ENCODE assay signal across 1 cellular context in the genomic region with DNA sequence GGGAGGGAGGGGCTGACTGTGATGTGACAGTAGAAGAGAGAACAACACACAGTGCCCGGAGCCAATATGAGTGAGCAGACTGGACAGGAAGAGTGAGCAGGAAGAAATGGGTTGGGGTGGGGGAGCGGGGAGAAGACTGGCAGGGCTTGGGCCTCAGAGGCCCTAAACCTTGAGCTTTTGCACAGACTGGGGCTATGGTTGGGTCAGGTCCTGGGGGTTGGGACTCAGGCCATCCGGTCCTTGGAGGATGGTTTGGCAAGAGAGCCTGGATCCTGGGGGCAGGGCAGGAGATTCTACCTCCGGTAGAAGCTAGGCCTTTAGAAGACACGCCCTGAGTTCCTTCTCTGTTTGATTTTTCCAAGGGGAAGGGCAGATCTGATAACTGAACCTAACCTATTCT.
TF ChIP-seq lines count a peak whose summit lies in the region.

No MANE protein-coding gene starts in this region.

TF ChIP-seq in K562, 482 proteins besides CTCF, POLR2A, EP300 and RAD21:
- no peak for TF ChIP-seq ZNF76 (CRISPR knock-in tag; IDR thresholded peaks at IDR 0.05; ENCODE audit: borderline replicate concordance)
- TF ChIP-seq ZNF785 (CRISPR knock-in tag; IDR thresholded peaks at IDR 0.05), result no peak
- TF ChIP-seq, protein P1, sequence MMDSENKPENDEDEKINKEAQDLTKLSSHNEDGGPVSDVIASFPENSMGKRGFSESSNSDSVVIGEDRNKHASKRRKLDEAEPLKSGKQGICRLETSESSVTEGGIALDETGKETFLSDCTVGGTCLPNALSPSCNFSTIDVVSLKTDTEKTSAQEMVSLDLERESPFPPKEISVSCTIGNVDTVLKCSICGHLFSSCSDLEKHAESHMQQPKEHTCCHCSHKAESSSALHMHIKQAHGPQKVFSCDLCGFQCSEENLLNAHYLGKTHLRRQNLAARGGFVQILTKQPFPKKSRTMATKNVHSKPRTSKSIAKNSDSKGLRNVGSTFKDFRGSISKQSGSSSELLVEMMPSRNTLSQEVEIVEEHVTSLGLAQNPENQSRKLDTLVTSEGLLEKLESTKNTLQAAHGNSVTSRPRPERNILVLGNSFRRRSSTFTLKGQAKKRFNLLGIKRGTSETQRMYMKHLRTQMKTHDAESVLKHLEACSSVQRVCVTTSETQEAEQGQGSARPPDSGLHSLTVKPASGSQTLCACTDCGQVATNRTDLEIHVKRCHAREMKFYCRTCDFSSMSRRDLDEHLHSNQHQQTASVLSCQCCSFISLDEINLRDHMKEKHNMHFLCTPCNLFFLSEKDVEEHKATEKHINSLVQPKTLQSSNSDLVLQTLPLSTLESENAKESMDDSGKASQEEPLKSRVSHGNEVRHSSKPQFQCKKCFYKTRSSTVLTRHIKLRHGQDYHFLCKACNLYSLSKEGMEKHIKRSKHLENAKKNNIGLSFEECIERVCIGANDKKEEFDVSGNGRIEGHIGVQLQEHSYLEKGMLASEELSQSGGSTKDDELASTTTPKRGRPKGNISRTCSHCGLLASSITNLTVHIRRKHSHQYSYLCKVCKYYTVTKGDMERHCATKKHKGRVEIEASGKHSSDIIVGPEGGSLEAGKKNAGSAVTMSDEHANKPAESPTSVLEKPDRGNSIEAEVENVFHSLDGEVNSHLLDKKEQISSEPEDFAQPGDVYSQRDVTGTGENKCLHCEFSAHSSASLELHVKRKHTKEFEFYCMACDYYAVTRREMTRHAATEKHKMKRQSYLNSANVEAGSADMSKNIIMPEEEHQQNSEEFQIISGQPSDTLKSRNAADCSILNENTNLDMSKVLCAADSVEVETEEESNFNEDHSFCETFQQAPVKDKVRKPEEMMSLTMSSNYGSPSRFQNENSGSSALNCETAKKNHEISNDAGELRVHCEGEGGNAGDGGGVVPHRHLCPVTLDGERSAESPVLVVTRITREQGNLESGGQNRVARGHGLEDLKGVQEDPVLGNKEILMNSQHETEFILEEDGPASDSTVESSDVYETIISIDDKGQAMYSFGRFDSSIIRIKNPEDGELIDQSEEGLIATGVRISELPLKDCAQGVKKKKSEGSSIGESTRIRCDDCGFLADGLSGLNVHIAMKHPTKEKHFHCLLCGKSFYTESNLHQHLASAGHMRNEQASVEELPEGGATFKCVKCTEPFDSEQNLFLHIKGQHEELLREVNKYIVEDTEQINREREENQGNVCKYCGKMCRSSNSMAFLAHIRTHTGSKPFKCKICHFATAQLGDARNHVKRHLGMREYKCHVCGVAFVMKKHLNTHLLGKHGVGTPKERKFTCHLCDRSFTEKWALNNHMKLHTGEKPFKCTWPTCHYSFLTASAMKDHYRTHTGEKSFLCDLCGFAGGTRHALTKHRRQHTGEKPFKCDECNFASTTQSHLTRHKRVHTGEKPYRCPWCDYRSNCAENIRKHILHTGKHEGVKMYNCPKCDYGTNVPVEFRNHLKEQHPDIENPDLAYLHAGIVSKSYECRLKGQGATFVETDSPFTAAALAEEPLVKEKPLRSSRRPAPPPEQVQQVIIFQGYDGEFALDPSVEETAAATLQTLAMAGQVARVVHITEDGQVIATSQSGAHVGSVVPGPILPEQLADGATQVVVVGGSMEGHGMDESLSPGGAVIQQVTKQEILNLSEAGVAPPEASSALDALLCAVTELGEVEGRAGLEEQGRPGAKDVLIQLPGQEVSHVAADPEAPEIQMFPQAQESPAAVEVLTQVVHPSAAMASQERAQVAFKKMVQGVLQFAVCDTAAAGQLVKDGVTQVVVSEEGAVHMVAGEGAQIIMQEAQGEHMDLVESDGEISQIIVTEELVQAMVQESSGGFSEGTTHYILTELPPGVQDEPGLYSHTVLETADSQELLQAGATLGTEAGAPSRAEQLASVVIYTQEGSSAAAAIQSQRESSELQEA (IDR thresholded peaks at IDR 0.05; ENCODE audit: low read depth), result no peak
- TF ChIP-seq ESRRA (IDR thresholded peaks at IDR 0.05; ENCODE audit: borderline replicate concordance, low read depth), result no peak
- no peak for TF ChIP-seq ZNF174 (CRISPR knock-in tag; IDR thresholded peaks at IDR 0.05)
- no peak for TF ChIP-seq ZNF444 (CRISPR knock-in tag; IDR thresholded peaks at IDR 0.05)
- TF ChIP-seq DPF2 (IDR thresholded peaks at IDR 0.05), result no peak
TF ChIP-seq in K562: peak in this region for 0.
